Comparison of ENCODE assay signal across 14 cellular contexts in genomic region chr1:91864017-91864700, GRCh38. TPM values are rescaled to one million over a fixed set of nuclear protein-coding genes. Genes with fewer than 3 reads are reported as not detected.
A peak's percentile ranks its signal among the peaks of the same experiment; 100 is the strongest.
DNase-seq lines count a peak whose midpoint lies in the region; ATAC-seq and TF ChIP-seq lines count a peak whose summit lies in the region.
"Had no signal": no experiment of that assay in that cellular context is flagged by ENCODE, and none has a peak within 500 bp of the region (broad histone marks: within the 10 kb centered on the region; RNA-seq: fewer than 3 reads in every experiment).

No MANE protein-coding gene starts in this region.

- TF ChIP-seq CTCF in vagina (IDR thresholded peaks at IDR 0.05): no peak

- H3K27ac Mint-ChIP-seq in activated T-cell treated with anti-CD3 and anti-CD28 coated beads, Interleukin-2, amount 50 U/mL, for 24 hours: peak overlapping the region; percentile 15
- H3K27ac Mint-ChIP-seq: activated T-helper 2 cell treated with anti-CD3 and anti-CD28 coated beads, Interferon-gamma antibody, Interleukin-2, Interleukin-4, amounts not matched to agents 10 μg/mL and 5 μg/mL and 100 μg/mL, durations not matched to agents 14 hours and 24 hours and 36 hours; endodermal cell; memory B cell had no signal

- H3K9me3 ChIP-seq in right cardiac atrium (ENCODE audit: control insufficient read depth, low read length) (no peaks in the 10 kb centered on the region), vagina (no peaks in the 10 kb centered on the region)
- H3K9me3 ChIP-seq: upper lobe of left lung had no signal

- no peak for TF ChIP-seq POLR2A in vagina (IDR thresholded peaks at IDR 0.05)

- H3K4me1 ChIP-seq in right cardiac atrium (ENCODE audit: control insufficient read depth, insufficient read depth, low read length) (no peaks in the 10 kb centered on the region), vagina (peaks cover 58% of the 10 kb centered on the region)

- no peak overlapping the region for H3K27ac ChIP-seq in right cardiac atrium (ENCODE audit: low read length)
- peak overlapping the region; percentile 73 for H3K27ac ChIP-seq in vagina

- 63% methylated on average over 5 of the region's 5 CpGs for WGBS in right cardiac atrium

- H3K4me1 Mint-ChIP-seq in activated T-cell treated with anti-CD3 and anti-CD28 coated beads, Interleukin-2, amount 50 U/mL, for 24 hours (ENCODE audit: low read depth): peaks cover 16% of the 10 kb centered on the region
- H3K4me1 Mint-ChIP-seq in activated T-cell treated with anti-CD3 and anti-CD28 coated beads, Interleukin-2, amount 50 U/mL, for 4 hours (ENCODE audit: low read depth): peaks cover 17% of the 10 kb centered on the region
- H3K4me1 Mint-ChIP-seq: endodermal cell, memory B cell had no signal

- peaks cover 15% of the 10 kb centered on the region for H3K36me3 Mint-ChIP-seq in activated T-cell treated with anti-CD3 and anti-CD28 coated beads, Interleukin-2, amount 50 U/mL, for 24 hours (ENCODE audit: low read depth)
- H3K36me3 Mint-ChIP-seq in activated T-cell treated with anti-CD3 and anti-CD28 coated beads, Interleukin-2, amount 50 U/mL, for 4 hours (ENCODE audit: insufficient read depth): peaks cover 4% of the 10 kb centered on the region
- H3K36me3 Mint-ChIP-seq: memory B cell had no signal

- peaks cover 0 to 5% of the 10 kb centered on the region in 2 donors for H3K36me3 ChIP-seq in vagina

- H3K9me3 Mint-ChIP-seq in activated T-cell treated with anti-CD3 and anti-CD28 coated beads, Interleukin-2, amount 50 U/mL, for 24 hours: no peaks in the 10 kb centered on the region
- no peaks in the 10 kb centered on the region for H3K9me3 Mint-ChIP-seq in activated T-cell treated with anti-CD3 and anti-CD28 coated beads, Interleukin-2, amount 50 U/mL, for 4 hours
- H3K9me3 Mint-ChIP-seq: activated T-helper 2 cell treated with anti-CD3 and anti-CD28 coated beads, Interferon-gamma antibody, Interleukin-2, Interleukin-4, amounts not matched to agents 10 μg/mL and 5 μg/mL and 100 μg/mL, durations not matched to agents 14 hours and 24 hours and 36 hours; endodermal cell; memory B cell had no signal

- H3K4me3 Mint-ChIP-seq in activated T-cell treated with anti-CD3 and anti-CD28 coated beads, Interleukin-2, amount 50 U/mL, for 24 hours: no peak overlapping the region
- no peak overlapping the region for H3K4me3 Mint-ChIP-seq in activated T-cell treated with anti-CD3 and anti-CD28 coated beads, Interleukin-2, amount 50 U/mL, for 4 hours
- H3K4me3 Mint-ChIP-seq: endodermal cell, memory B cell had no signal

- no peaks in the 10 kb centered on the region for H3K27me3 ChIP-seq in right cardiac atrium (ENCODE audit: control insufficient read depth, insufficient read depth)
- H3K27me3 ChIP-seq in vagina: no peaks in the 10 kb centered on the region
- H3K27me3 ChIP-seq: upper lobe of left lung had no signal

- H3K4me3 ChIP-seq in right cardiac atrium (ENCODE audit: low read length) (no peak overlapping the region), vagina (no peak overlapping the region)
- H3K4me3 ChIP-seq: upper lobe of left lung had no signal

- intact Hi-C loops in right cardiac atrium (cut with DNase I) (no loop called here), vagina (cut with DNase I) (no loop called here)

- no peaks in the 10 kb centered on the region for H3K27me3 Mint-ChIP-seq in activated T-cell treated with anti-CD3 and anti-CD28 coated beads, Interleukin-2, amount 50 U/mL, for 24 hours
- no peaks in the 10 kb centered on the region for H3K27me3 Mint-ChIP-seq in activated T-cell treated with anti-CD3 and anti-CD28 coated beads, Interleukin-2, amount 50 U/mL, for 4 hours (ENCODE audit: low read depth)

- ATAC-seq in activated T-cell treated with anti-CD3 and anti-CD28 coated beads, Interleukin-2, amount 50 U/mL, for 4 hours: no peak
- ATAC-seq in right cardiac atrium (peak; percentile 73 to 77), HG03095 (IDR thresholded peaks at IDR 0.05; ENCODE audit: unreplicated experiment) (no peak)

- DNase-seq in activated T-cell treated with anti-CD3 and anti-CD28 coated beads, Interleukin-2, amount 50 U/mL, for 24 hours: no peak
- no peak for DNase-seq in activated T-cell treated with anti-CD3 and anti-CD28 coated beads, Interleukin-2, amount 50 U/mL, for 4 hours
- DNase-seq in astrocyte of the hippocampus (ENCODE audit: low read depth, low spot score) (peak; percentile 39), right cardiac atrium (no peak), vagina (ENCODE audit: extremely low spot score in 2 of 2) (no peak), NCI-H1092 (lab: John Stamatoyannopoulos, UW) (no peak)
- no peak for DNase-seq in activated CD8-positive, alpha-beta memory T cell treated with anti-CD3 and anti-CD28 coated beads, Interleukin-2, amount 50 U/mL, for 48 hours
- DNase-seq: ACHN, endodermal cell, NCI-H2029 treated with DMSO at 0.1 percent for 48 hours, upper lobe of left lung had no signal

RNA-seq across cellular contexts. Expression of gene TGFBR3, which starts 21.8 kb away (rescaled TPM):
- 10 to 100 TPM; 18.9 to 34.1 (median 20.0) TPM for total RNA-seq in activated T-cell treated with anti-CD3 and anti-CD28 coated beads, Interleukin-2, amount 50 U/mL, for 4 hours
- total RNA-seq in right cardiac atrium: 10 to 100 TPM; 36.4 to 52.4 (median 39.2) TPM
- polyA plus RNA-seq in right cardiac atrium: 14.5 TPM
- 221 TPM for total RNA-seq in vagina

Comparison
In these comparisons a context has a peak if more than half of its experiments do, and no peak if none do; other contexts are left out.
1. ATAC-seq: peak in right cardiac atrium (2 of 2); none in activated T-cell treated with anti-CD3 and anti-CD28 coated beads, Interleukin-2, amount 50 U/mL, for 4 hours (0 of 2) and HG03095 (single experiment).